8 cellular contexts compared by ENCODE assay signal in genomic region chr6:46014511-46015118, GRCh38. TPM values are rescaled to one million over a fixed set of nuclear protein-coding genes. Genes with fewer than 3 reads are reported as not detected.
A peak's percentile ranks its signal among the peaks of the same experiment; 100 is the strongest.
DNase-seq lines count a peak whose midpoint lies in the region; ATAC-seq, FAIRE-seq and TF ChIP-seq lines count a peak whose summit lies in the region.

No MANE protein-coding gene starts in this region.

- H2BK12ac ChIP-seq in mesenchymal stem cell (ENCODE audit: low read length in 2 of 2): no peak overlapping the region

- no TSS peak for BruUV-seq in K562 (replicated peaks; lab: Mats Ljungman, UMichigan)

- CTCF ChIA-PET in K562 (lab: Yijun Ruan, JAX; ENCODE audit: low intra/inter-chr PET ratio): interaction anchor here (0.6 kb wide), 1 partner anchor 32 kb away, joined by 3 read pairs; no protein-coding TSS in a partner anchor

- in situ Hi-C loops in K562 (cut with MboI): no loop called here

- no peaks in the 10 kb centered on the region for H3K9me3 ChIP-seq in K562 (replicated peaks; ENCODE audit: control insufficient read depth, insufficient read depth, low read depth, low read length)
- peaks cover 18% of the 10 kb centered on the region for H3K9me3 ChIP-seq in mesenchymal stem cell (ENCODE audit: control insufficient read depth, low read length)
- H3K9me3 ChIP-seq in tibial artery: no peaks in the 10 kb centered on the region

- no peak for ATAC-seq in K562
- ATAC-seq in GM18907 (IDR thresholded peaks at IDR 0.05; ENCODE audit: unreplicated experiment): no peak

- H3K4me1 ChIP-seq in K562 (replicated peaks in 1 of 2; ENCODE audit: control insufficient read depth in 2 of 2, insufficient read depth in 2 of 2, low read length in 2 of 2) (peaks cover 0 to 10% of the 10 kb centered on the region in 2 experiments; a peak in 1 of 5 replicates), mesenchymal stem cell (ENCODE audit: control insufficient read depth, insufficient read depth, low read depth, low read length) (peaks cover 14% of the 10 kb centered on the region), tibial artery (peaks cover 0 to 23% (median 15%) of the 10 kb centered on the region in 4 donors)

- H2BK15ac ChIP-seq in mesenchymal stem cell (ENCODE audit: low read depth, poor library complexity, severe bottlenecking): no peak overlapping the region

- no peak overlapping the region for H3K9ac ChIP-seq in K562 (ENCODE audit: insufficient read depth in 1 of 2, low read depth in 2 of 2, low read length in 2 of 2)
- no peak overlapping the region for H3K9ac ChIP-seq in mesenchymal stem cell (ENCODE audit: low read length)

- under 1% methylated on average over 20 of the region's 21 CpGs for WGBS in K562 (ENCODE audit: insufficient coverage, low coverage, missing lambda C conversion rate)
- WGBS in mesenchymal stem cell: 9% methylated on average over 20 of the region's 21 CpGs

- no peak overlapping the region for H3K18ac ChIP-seq in mesenchymal stem cell (ENCODE audit: low read depth in 1 of 2, low read length in 2 of 2)

- H3K4me3 ChIP-seq in K562: no peak overlapping the region
- H3K4me3 ChIP-seq in mesenchymal stem cell (ENCODE audit: insufficient read depth in 1 of 2, low read depth in 1 of 2, low read length in 2 of 2): peak overlapping the region; percentile 50 to 53
- H3K4me3 ChIP-seq in tibial artery: peak overlapping the region; percentile 45

- no peak overlapping the region for H2BK5ac ChIP-seq in mesenchymal stem cell (ENCODE audit: low read depth, low read length, poor library complexity, severe bottlenecking)

- intact Hi-C loops in K562 (cut with micrococcal nuclease) (no loop called here), tibial artery (cut with DNase I; ENCODE audit: low total_unique reads) (no loop called here)

- no peaks in the 10 kb centered on the region for H3K79me2 ChIP-seq in K562 (ENCODE audit: control insufficient read depth, insufficient read depth, low read length)

- no peaks in the 10 kb centered on the region for H3K9me1 ChIP-seq in K562 (ENCODE audit: control insufficient read depth, insufficient read depth, low read length)

- TF ChIP-seq EP300 in K562 (IDR thresholded peaks at IDR 0.05; ENCODE audit: low read length): no peak

- POLR2A ChIA-PET in K562 (lab: Yijun Ruan, JAX): no interaction called here

- H2AK5ac ChIP-seq in mesenchymal stem cell (ENCODE audit: low read length, severe bottlenecking): no peak overlapping the region

- H3K27me3 ChIP-seq in K562 (ENCODE audit: control insufficient read depth in 2 of 2, insufficient read depth in 2 of 2, low read length in 2 of 2) (peaks cover 24 to 39% of the 10 kb centered on the region in 2 experiments), mesenchymal stem cell (ENCODE audit: control insufficient read depth in 1 of 2, insufficient read depth in 1 of 2, low read length in 2 of 2) (peaks cover 42 to 68% of the 10 kb centered on the region in 2 experiments), tibial artery (peaks cover 0 to 40% of the 10 kb centered on the region in 2 donors)

- H3K79me1 ChIP-seq in mesenchymal stem cell (replicated peaks; ENCODE audit: low read length, poor library complexity, severe bottlenecking): no peaks in the 10 kb centered on the region

- no peak for TF ChIP-seq RAD21 in K562 (CRISPR knock-in tag; conservative IDR thresholded peaks at IDR 0.05 in 1 of 2, IDR thresholded peaks at IDR 0.05 in 1 of 2)

- H3K36me3 ChIP-seq in K562 (ENCODE audit: control insufficient read depth, insufficient read depth, low read length) (no peaks in the 10 kb centered on the region), mesenchymal stem cell (ENCODE audit: control insufficient read depth in 1 of 2, insufficient read depth in 2 of 2, low read depth in 1 of 2, low read length in 2 of 2) (no peaks in the 10 kb centered on the region), tibial artery (no peaks in the 10 kb centered on the region)

- no peak overlapping the region for H4K91ac ChIP-seq in mesenchymal stem cell (ENCODE audit: low read length)

- no peaks in the 10 kb centered on the region; the same call in 1 of the 2 replicates for H4K20me1 ChIP-seq in K562 (replicated peaks; ENCODE audit: control insufficient read depth, insufficient read depth, low read length)

- peak; percentile 36 for DNase-seq in activated naive CD4-positive, alpha-beta T cell treated with Interleukin-2 at 50 U/mL for 16 hours
- DNase-seq in activated naive CD4-positive, alpha-beta T cell (lab: John Stamatoyannopoulos, UW): no peak
- DNase-seq in K562 (ENCODE audit: extremely low read depth in 1 of 4, low spot score in 3 of 4) (no peak), mesenchymal stem cell (peak; percentile 2), tibial artery (no peak), cerebellar cortex (ENCODE audit: low spot score) (no peak), NCI-H187 treated with DMSO at 0.1 percent for 48 hours (lab: John Stamatoyannopoulos, UW) (no peak)

- no peak for TF ChIP-seq POLR2A in K562 (conservative IDR thresholded peaks at IDR 0.05)

- peak overlapping the region in 1 of 2 experiments; percentile 10 for H3K23ac ChIP-seq in mesenchymal stem cell (ENCODE audit: low read length in 2 of 2)

- no peak overlapping the region for H3K27ac ChIP-seq in K562 (ENCODE audit: extremely low read depth, low read depth, low read length)
- H3K27ac ChIP-seq in mesenchymal stem cell (ENCODE audit: low read length, poor library complexity, severe bottlenecking): no peak overlapping the region
- no peak overlapping the region for H3K27ac ChIP-seq in tibial artery

- TF ChIP-seq CTCF in K562 (IDR thresholded peaks at IDR 0.05 in 2 of 3, conservative IDR thresholded peaks at IDR 0.05 in 1 of 3; ENCODE audit: insufficient read depth in 2 of 3, low read depth in 1 of 3, low read length in 3 of 3) (no peak), tibial artery (IDR thresholded peaks at IDR 0.05) (no peak)

- H4K8ac ChIP-seq in mesenchymal stem cell (ENCODE audit: low read length): no peak overlapping the region

- H3K4me2 ChIP-seq in K562 (ENCODE audit: insufficient read depth, low read length) (no peak overlapping the region), mesenchymal stem cell (ENCODE audit: low read length, poor library complexity, severe bottlenecking) (peak overlapping the region; percentile 99)

- no peak overlapping the region for H3K4ac ChIP-seq in mesenchymal stem cell (ENCODE audit: low read depth in 1 of 2, low read length in 2 of 2)

- H3K14ac ChIP-seq in mesenchymal stem cell (ENCODE audit: low read length in 2 of 2): no peak overlapping the region

- H2AFZ ChIP-seq in K562 (ENCODE audit: low read depth, low read length): no peak overlapping the region
- H2AFZ ChIP-seq in mesenchymal stem cell (ENCODE audit: low read depth, low read length): no peak overlapping the region

- H2BK120ac ChIP-seq in mesenchymal stem cell (ENCODE audit: low read depth, low read length): no peak overlapping the region

- peak; percentile 67 for FAIRE-seq in K562 (lab: Jason Lieb, UNC)

TF ChIP-seq in K562, 482 proteins besides CTCF, POLR2A, EP300 and RAD21:
- TF ChIP-seq EZH2 (IDR thresholded peaks at IDR 0.05; ENCODE audit: borderline replicate concordance, low read depth, low read length) (peak; percentile 81; the same call in 1 of the 2 replicates), NRF1 (conservative IDR thresholded peaks at IDR 0.05 in 1 of 2, IDR thresholded peaks at IDR 0.05 in 1 of 2) (no peak)

RNA-seq across cellular contexts. Expression of gene CLIC5, which starts 1.0 kb away (rescaled TPM):
- 0.28 TPM in 1 of 2 replicates, not detected in the other for total RNA-seq in K562 (2011; cell fraction: chromatin; rRNA removed; ENCODE audit: low replicate concordance)
- not detected in 2 replicates for total RNA-seq in K562 (2011; cell fraction: nucleolus; rRNA removed)
- total RNA-seq in K562 (2011; cell fraction: nucleoplasm; rRNA removed): not detected in 2 replicates
- total RNA-seq in K562 (2014; rRNA removed): not detected in 2 replicates
- total RNA-seq in K562 (2014; rRNA removed; fragmentation: Illumina TruSeq; extraction: Trizol): not detected in 2 replicates
- not detected in 2 replicates for total RNA-seq in K562 (2015; rRNA removed; fragmentation: Illumina TruSeq; extraction: Trizol)
- total RNA-seq in K562 (2021): 0.04 and 0.31 TPM in 2 replicates
- polyA plus RNA-seq in K562 (2011; rRNA removed): not detected in 2 replicates
- polyA plus RNA-seq in K562 (2011; cell fraction: cytosol; rRNA removed): not detected in 2 replicates
- not detected in 2 replicates for polyA plus RNA-seq in K562 (2011; cell fraction: nucleus; rRNA removed)
- polyA plus RNA-seq in K562 (2012): not detected in 2 replicates
- not detected in 2 replicates for polyA plus RNA-seq in K562 (2014; fragmentation: Illumina TruSeq; extraction: Trizol)
- polyA plus RNA-seq in K562 (2014; fragmentation: Nextera tagmentation; extraction: Ambion mirVana): not detected
- not detected in 2 replicates for polyA plus RNA-seq in K562 (2014; rRNA removed)
- not detected in 2 replicates for polyA minus RNA-seq in K562 (2011; rRNA and poly(A)+ RNA removed)
- polyA minus RNA-seq in K562 (2011; cell fraction: cytosol; rRNA and poly(A)+ RNA removed): not detected in 2 replicates
- not detected in 2 replicates for polyA minus RNA-seq in K562 (2011; cell fraction: nucleus; rRNA and poly(A)+ RNA removed)
- not detected for polyA plus RNA-seq in mesenchymal stem cell (2013, experiment 1 of 2)
- 0.01 TPM for polyA plus RNA-seq in mesenchymal stem cell (2013, experiment 2 of 2)

Comparison
In these comparisons a context has a peak if more than half of its experiments do, and no peak if none do; other contexts are left out.
1. DNase-seq: peak in activated naive CD4-positive, alpha-beta T cell treated with Interleukin-2 at 50 U/mL for 16 hours (single experiment) and mesenchymal stem cell (single experiment); none in activated naive CD4-positive, alpha-beta T cell (0 of 4), K562 (0 of 4), tibial artery (0 of 2), cerebellar cortex (single experiment) and NCI-H187 treated with DMSO at 0.1 percent for 48 hours (single experiment).